22 cellular contexts compared by ENCODE assay signal in the genomic region with DNA sequence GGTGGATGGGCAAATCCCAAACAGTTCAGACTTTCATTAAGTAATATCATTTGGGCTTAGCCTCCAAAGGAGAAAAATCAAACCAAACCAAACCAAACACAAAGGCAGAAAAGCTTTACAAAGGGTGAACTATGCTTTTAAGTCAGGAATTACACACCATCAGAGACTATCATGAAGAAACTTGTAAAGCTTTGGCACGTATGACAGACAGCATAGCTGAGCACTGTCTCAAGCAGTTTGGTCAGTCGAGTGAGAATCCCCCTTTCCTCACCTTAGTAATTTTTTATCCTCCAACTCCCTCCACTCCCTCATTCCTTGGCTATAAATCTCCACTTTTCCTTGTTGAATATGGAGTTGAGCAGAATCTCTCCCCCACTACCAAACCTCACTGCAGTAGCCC.
"Had no signal": no experiment of that assay in that cellular context is flagged by ENCODE, and none has a peak within 500 bp of the region (broad histone marks: within the 10 kb centered on the region; RNA-seq: fewer than 3 reads in every experiment).

No MANE protein-coding gene starts in this region.

- H3K9me3 ChIP-seq: left lung, lower lobe of right lung, ovary, right atrium auricular region, right lobe of liver, tibial nerve, uterus had no signal

- ATAC-seq: left colon; left lung; right lobe of liver; stimulated activated memory B cell treated with anti-CD40 and anti-IgM and Interleukin-4, amounts not matched to agents 10 μg/mL and 1 μg/mL and 100 μg/mL, for 72 hours; stimulated activated naive CD8-positive, alpha-beta T cell treated with anti-CD3 and anti-CD28 coated beads, Interleukin-15, amount 100 ng/mL, for 72 hours had no signal

- DNase-seq: islet precursor cell; left colon; left lung; lower lobe of right lung; mammary epithelial cell; mesenchymal stem cell; natural killer cell; ovary; right lobe of liver; stimulated activated CD4-positive, alpha-beta T cell treated with anti-CD3 and anti-CD28 coated beads, Interleukin-1b, Interleukin-23, amount 100 ng/mL, for 48 hours; stimulated activated CD4-positive, alpha-beta T cell treated with anti-CD3 and anti-CD28 coated beads, Interleukin-2, amount 100 ng/mL, for 48 hours; stimulated activated CD4-positive, alpha-beta T cell treated with anti-CD3 and anti-CD28 coated beads, Interleukin-4, amount 100 ng/mL, for 4 hours; stimulated activated CD8-positive, alpha-beta memory T cell treated with anti-CD3 and anti-CD28 coated beads, Interleukin-4, amount 100 ng/mL, for 48 hours; stimulated activated naive CD4-positive, alpha-beta T cell treated with Interleukin-2 at 50 U/mL for 16 hours; stimulated activated naive CD8-positive, alpha-beta T cell treated with anti-CD3 and anti-CD28 coated beads, Interleukin-15, amount 100 ng/mL, for 72 hours; substantia nigra; uterus had no signal

- H3K27ac ChIP-seq: hepatocyte, left lung, lower lobe of right lung, ovary, right atrium auricular region, right lobe of liver, tibial nerve, uterus had no signal

- H3K4me3 ChIP-seq: hepatocyte, left lung, lower lobe of right lung, ovary, right atrium auricular region, right lobe of liver, smooth muscle cell, tibial nerve, uterus had no signal

- H3K36me3 ChIP-seq: left lung, lower lobe of right lung, ovary, right atrium auricular region, right lobe of liver, uterus had no signal

- H3K4me1 ChIP-seq: left lung, right atrium auricular region, right lobe of liver, tibial nerve, uterus had no signal

- H3K27me3 ChIP-seq: hepatocyte, left lung, ovary, right atrium auricular region, right lobe of liver, tibial nerve, uterus had no signal
